In genomic region chr17:54408741-54409140, GRCh38 we compare ENCODE assay signal across 21 cellular contexts.
DNase-seq lines count a peak whose midpoint lies in the region; ATAC-seq, FAIRE-seq and TF ChIP-seq lines count a peak whose summit lies in the region.
"Had no signal": no experiment of that assay in that cellular context is flagged by ENCODE, and none has a peak within 500 bp of the region (broad histone marks: within the 10 kb centered on the region; RNA-seq: fewer than 3 reads in every experiment).

No MANE protein-coding gene starts in this region.

- H3K18ac ChIP-seq in mesendoderm (ENCODE audit: low read length) = no peak overlapping the region

- no peak overlapping the region for H3K4me2 ChIP-seq in mesendoderm (ENCODE audit: low read length)
- H3K4me2 ChIP-seq: neural progenitor cell, SK-N-SH had no signal

- no peaks in the 10 kb centered on the region for H3K27me3 Mint-ChIP-seq in activated T-cell treated with anti-CD3 and anti-CD28 coated beads, Interleukin-2, amount 50 U/mL, for 72 hours (ENCODE audit: low read depth)
- H3K27me3 Mint-ChIP-seq: T-helper 17 cell had no signal

- H3K9ac ChIP-seq in mesendoderm (ENCODE audit: low read length) = no peak overlapping the region
- H3K9ac ChIP-seq: GM23248, neural progenitor cell, SK-N-SH had no signal

- DNase-seq in DMS 273 (lab: John Stamatoyannopoulos, UW; ENCODE audit: unreplicated experiment) (peak; percentile 86), NCI-H1694 (lab: John Stamatoyannopoulos, UW) (peak; percentile 78), bronchial epithelial cell (ENCODE audit: low read depth) (peak; percentile 69), mesendoderm (peak; percentile 61), HCEC 1CT (no peak), epidermal melanocyte (ENCODE audit: insufficient read length, low spot score) (no peak)
- DNase-seq in activated T-cell treated with anti-CD3 and anti-CD28 coated beads, Interleukin-2, amount 50 U/mL, for 72 hours = no peak
- DNase-seq: activated CD8-positive, alpha-beta memory T cell treated with anti-CD3 and anti-CD28 coated beads for 24 hours; activated gamma-delta T cell treated with Interleukin-2 at 50 U/mL for 16 hours; GM23248; heart left ventricle; IMR-90; left cardiac atrium; NCI-H1930; NCI-H69; SK-N-SH; stimulated activated naive CD4-positive, alpha-beta T cell; T-helper 17 cell had no signal

- no peak for TF ChIP-seq CTCF in bronchial epithelial cell (IDR thresholded peaks at IDR 0.05; ENCODE audit: insufficient read depth, low read length, severe bottlenecking)

- H3K4me1 ChIP-seq in mesendoderm (ENCODE audit: control insufficient read depth, low read depth, low read length) = no peaks in the 10 kb centered on the region
- H3K4me1 ChIP-seq: heart left ventricle, prostate gland had no signal

- no peak overlapping the region for H4K8ac ChIP-seq in mesendoderm (ENCODE audit: low read depth, low read length)

- peaks cover 2 to 3% of the 10 kb centered on the region in 2 donors for H3K9me3 Mint-ChIP-seq in activated T-cell treated with anti-CD3 and anti-CD28 coated beads, Interleukin-2, amount 50 U/mL, for 72 hours
- H3K9me3 Mint-ChIP-seq: neural progenitor cell had no signal

- H3K36me3 ChIP-seq in bronchial epithelial cell (ENCODE audit: control insufficient read depth, insufficient read depth, low read length) = no peaks in the 10 kb centered on the region
- H3K36me3 ChIP-seq in mesendoderm (ENCODE audit: control insufficient read depth, insufficient read depth, low read length) = no peaks in the 10 kb centered on the region
- H3K36me3 ChIP-seq: heart left ventricle, neural progenitor cell, prostate gland had no signal

- WGBS in mesendoderm (ENCODE audit: extremely low coverage, insufficient coverage, low lambda C conversion rate) = no CpG with 5 or more reads among the region's 1 CpG

- H3K27me3 ChIP-seq in bronchial epithelial cell (ENCODE audit: control insufficient read depth, insufficient read depth, low read length) = no peaks in the 10 kb centered on the region
- H3K27me3 ChIP-seq in mesendoderm (ENCODE audit: insufficient read depth, low read length, poor library complexity) = no peaks in the 10 kb centered on the region
- H3K27me3 ChIP-seq: heart left ventricle, neural progenitor cell had no signal

- H2AK5ac ChIP-seq in mesendoderm (ENCODE audit: low read length) = no peak overlapping the region

- no peak overlapping the region for H3K4me3 ChIP-seq in bronchial epithelial cell (ENCODE audit: low read depth, low read length)
- no peak overlapping the region for H3K4me3 ChIP-seq in mesendoderm (ENCODE audit: low read length)
- H3K4me3 ChIP-seq: GM23248, heart left ventricle, neural progenitor cell, prostate gland had no signal

- no peak overlapping the region for H2BK15ac ChIP-seq in mesendoderm (replicated peaks; ENCODE audit: low read depth)

- H2BK120ac ChIP-seq in mesendoderm (ENCODE audit: low read depth, low read length) = no peak overlapping the region

- H3K56ac ChIP-seq in mesendoderm (ENCODE audit: low read length) = no peak overlapping the region

- H3K27ac Mint-ChIP-seq in activated T-cell treated with anti-CD3 and anti-CD28 coated beads, Interleukin-2, amount 50 U/mL, for 72 hours = no peak overlapping the region
- H3K27ac Mint-ChIP-seq: neural progenitor cell, T-helper 17 cell had no signal

- H3K27ac ChIP-seq in mesendoderm (ENCODE audit: low read depth, low read length) = no peak overlapping the region
- H3K27ac ChIP-seq: GM23248, heart left ventricle, neural progenitor cell, prostate gland had no signal

- no peaks in the 10 kb centered on the region for H3K4me1 Mint-ChIP-seq in activated T-cell treated with anti-CD3 and anti-CD28 coated beads, Interleukin-2, amount 50 U/mL, for 72 hours (ENCODE audit: low read depth)
- H3K4me1 Mint-ChIP-seq: neural progenitor cell, T-helper 17 cell had no signal

- peak; percentile 79 for FAIRE-seq in bronchial epithelial cell (lab: Jason Lieb, UNC)

- no peaks in the 10 kb centered on the region for H3K79me1 ChIP-seq in mesendoderm (ENCODE audit: low read length)

- ATAC-seq in HG03521 (IDR thresholded peaks at IDR 0.05; ENCODE audit: unreplicated experiment) = no peak
- ATAC-seq in activated T-cell treated with anti-CD3 and anti-CD28 coated beads, Interleukin-2, amount 50 U/mL, for 72 hours (replicated peaks in 1 of 2) = no peak
- ATAC-seq: heart left ventricle, left cardiac atrium, T-helper 17 cell had no signal

- no peak overlapping the region for H2BK5ac ChIP-seq in mesendoderm (ENCODE audit: low read length)

- no peak overlapping the region for H3K4ac ChIP-seq in mesendoderm (ENCODE audit: low read depth, low read length)

- H3K23ac ChIP-seq in mesendoderm (ENCODE audit: low read length) = no peak overlapping the region

- no peaks in the 10 kb centered on the region for H3K79me2 ChIP-seq in mesendoderm (ENCODE audit: control insufficient read depth, insufficient read depth, low read length)

- peaks cover 0 to 1% of the 10 kb centered on the region in 2 donors for H3K36me3 Mint-ChIP-seq in activated T-cell treated with anti-CD3 and anti-CD28 coated beads, Interleukin-2, amount 50 U/mL, for 72 hours (ENCODE audit: insufficient read depth in 2 of 2)
- H3K36me3 Mint-ChIP-seq: neural progenitor cell had no signal

- H4K5ac ChIP-seq in mesendoderm (ENCODE audit: low read length) = no peak overlapping the region

- no peak overlapping the region for H3K4me3 Mint-ChIP-seq in activated T-cell treated with anti-CD3 and anti-CD28 coated beads, Interleukin-2, amount 50 U/mL, for 72 hours
- H3K4me3 Mint-ChIP-seq: neural progenitor cell, T-helper 17 cell had no signal

Comparison
In these comparisons a context has a peak if more than half of its experiments do, and no peak if none do; other contexts are left out.
1. DNase-seq: peak in DMS 273 (single experiment), NCI-H1694 (single experiment), bronchial epithelial cell (single experiment) and mesendoderm (single experiment); none in HCEC 1CT (single experiment), epidermal melanocyte (single experiment) and activated T-cell treated with anti-CD3 and anti-CD28 coated beads, Interleukin-2, amount 50 U/mL, for 72 hours (0 of 2).